In the genomic region with DNA sequence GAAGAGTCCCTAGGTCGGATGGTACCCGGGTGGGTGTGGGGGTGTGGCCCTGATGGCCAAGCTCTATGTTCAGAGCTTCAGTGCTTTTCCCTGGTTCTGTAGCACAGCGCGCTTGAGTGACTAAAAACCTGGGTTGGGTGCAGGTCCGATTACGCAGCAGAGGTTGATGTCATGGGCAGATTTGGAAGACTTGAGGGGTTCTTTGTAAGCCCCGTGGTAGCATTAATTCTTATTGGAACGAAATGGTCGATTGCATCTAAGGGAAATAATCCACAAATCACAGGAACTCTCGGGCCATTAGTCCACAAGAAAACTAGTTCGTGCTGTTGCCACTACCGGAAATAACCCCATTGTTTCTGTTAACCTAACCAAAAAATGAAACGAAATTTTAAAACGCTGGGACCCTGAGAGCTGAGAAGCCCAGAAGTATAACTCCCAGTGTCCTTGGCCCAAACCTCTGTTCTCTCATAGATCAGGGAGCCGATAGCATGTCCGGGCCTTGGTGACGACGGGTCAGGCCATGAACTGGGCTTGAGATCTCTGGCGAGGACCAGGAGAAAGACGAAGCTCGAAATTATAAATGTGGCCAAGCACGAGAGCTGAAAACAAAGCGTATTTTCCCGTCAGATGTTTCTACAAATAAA, we compare ENCODE assay signal across 12 cellular contexts. TPM values are rescaled to one million over a fixed set of nuclear protein-coding genes. Genes with fewer than 3 reads are reported as not detected.
DNase-seq lines count a peak whose midpoint lies in the region; ATAC-seq, FAIRE-seq and TF ChIP-seq lines count a peak whose summit lies in the region.
"Had no signal": no experiment of that assay in that cellular context is flagged by ENCODE, and none has a peak within 500 bp of the region (broad histone marks: within the 10 kb centered on the region; RNA-seq: fewer than 3 reads in every experiment).

No MANE protein-coding gene starts in this region.

- H3K36me3 ChIP-seq in CD4-positive, CD25-positive, alpha-beta regulatory T cell (ENCODE audit: control insufficient read depth, insufficient read depth, low read length) = no peaks in the 10 kb centered on the region
- H3K36me3 ChIP-seq in endothelial cell of umbilical vein (ENCODE audit: control insufficient read depth in 2 of 2, extremely low read depth in 1 of 2, insufficient read depth in 2 of 2, low read length in 2 of 2) (no peaks in the 10 kb centered on the region), rectal smooth muscle tissue (ENCODE audit: control insufficient read depth, insufficient read depth, low read length) (no peaks in the 10 kb centered on the region)
- H3K36me3 ChIP-seq: upper lobe of right lung had no signal

- ATAC-seq in CD4-positive, CD25-positive, alpha-beta regulatory T cell (ENCODE audit: low read depth in 2 of 2) = no peak
- no peak for ATAC-seq in HG03565 (IDR thresholded peaks at IDR 0.05; ENCODE audit: unreplicated experiment)
- ATAC-seq in stimulated activated effector memory CD8-positive, alpha-beta T cell treated with anti-CD3 and anti-CD28 coated beads, Interleukin-12 subunit alpha, Interleukin-12 subunit beta, amount 100 ng/mL, for 72 hours = no peak
- ATAC-seq: upper lobe of right lung had no signal

- peak; percentile 50 for TF ChIP-seq POLR2A in endothelial cell of umbilical vein (IDR thresholded peaks at IDR 0.05; ENCODE audit: low read depth, low read length)

- POLR2A ChIA-PET in endothelial cell of umbilical vein (lab: Charles Lee) = interaction anchor here (1.1 to 2.5 kb wide), 3 partner anchors 50 to 499 kb away, joined by 3 to 13 read pairs (median 5); no protein-coding TSS in a partner anchor

- H4K20me1 ChIP-seq in endothelial cell of umbilical vein (replicated peaks; ENCODE audit: control insufficient read depth, extremely low read depth, insufficient read depth, low read length) = no peaks in the 10 kb centered on the region

- no peak overlapping the region for H3K4me3 ChIP-seq in CD4-positive, CD25-positive, alpha-beta regulatory T cell (ENCODE audit: low read depth, low read length)
- H3K4me3 ChIP-seq in endothelial cell of umbilical vein (replicated peaks in 1 of 3; ENCODE audit: insufficient read depth in 1 of 3, low read depth in 1 of 3, low read length in 3 of 3) (peak overlapping the region; percentile 73 to 91 (median 86)), rectal smooth muscle tissue (ENCODE audit: low read length) (no peak overlapping the region)
- H3K4me3 ChIP-seq: upper lobe of right lung had no signal

- H3K27me3 Mint-ChIP-seq in CD4-positive, CD25-positive, alpha-beta regulatory T cell = peaks cover 88% of the 10 kb centered on the region
- peaks cover 62% of the 10 kb centered on the region for H3K27me3 Mint-ChIP-seq in IgD-negative memory B cell

- CTCF ChIA-PET in endothelial cell of umbilical vein (lab: Charles Lee) = interaction anchor here (0.9 to 9.3 kb wide), 11 partner anchors 9 to 515 kb away, joined by 3 to 338 read pairs (median 32); a partner anchor contains a TSS

- no peak overlapping the region for H3K27ac ChIP-seq in CD4-positive, CD25-positive, alpha-beta regulatory T cell (ENCODE audit: insufficient read depth, low read length, poor library complexity, severe bottlenecking)
- H3K27ac ChIP-seq in endothelial cell of umbilical vein (ENCODE audit: insufficient read depth, low read depth, low read length) = peak overlapping the region; percentile 73
- H3K27ac ChIP-seq in rectal smooth muscle tissue (ENCODE audit: low read depth, low read length) = peak overlapping the region; percentile 26
- H3K27ac ChIP-seq: upper lobe of right lung had no signal

- peak overlapping the region; percentile 66 for H3K9ac ChIP-seq in endothelial cell of umbilical vein (replicated peaks; ENCODE audit: extremely low read depth, insufficient read depth, low read length)
- H3K9ac ChIP-seq in rectal smooth muscle tissue (ENCODE audit: low read length) = no peak overlapping the region

- dilution Hi-C loops in endothelial cell of umbilical vein (cut with MboI; ENCODE audit: extremely low pct_ligation_motif_present, low sequenced_read_pairs) = loop anchor here (25.0 kb wide), 1 partner anchor 499 kb away; no protein-coding TSS in a partner anchor

- H3K4me1 ChIP-seq in CD4-positive, CD25-positive, alpha-beta regulatory T cell (ENCODE audit: control insufficient read depth, insufficient read depth, low read length, poor library complexity, severe bottlenecking) = peaks cover 28% of the 10 kb centered on the region
- H3K4me1 ChIP-seq in endothelial cell of umbilical vein (ENCODE audit: control insufficient read depth, extremely low read depth, insufficient read depth, low read length) (peaks cover 44% of the 10 kb centered on the region), rectal smooth muscle tissue (ENCODE audit: control insufficient read depth, insufficient read depth, low read length) (no peaks in the 10 kb centered on the region)

- no peak for TF ChIP-seq CTCF in endothelial cell of umbilical vein (IDR thresholded peaks at IDR 0.05; ENCODE audit: extremely low read depth in 1 of 2, insufficient read depth in 1 of 2, low read depth in 1 of 2, low read length in 2 of 2)

- peak overlapping the region in 2 of 3 donors; percentile 7 to 60 for H3K27ac Mint-ChIP-seq in CD4-positive, CD25-positive, alpha-beta regulatory T cell
- peak overlapping the region; percentile 20 to 88 (median 73) for H3K27ac Mint-ChIP-seq in IgD-negative memory B cell
- no peak overlapping the region for H3K27ac Mint-ChIP-seq in stimulated activated effector memory CD8-positive, alpha-beta T cell treated with anti-CD3 and anti-CD28 coated beads, Interleukin-12 subunit alpha, Interleukin-12 subunit beta, amount 100 ng/mL, for 72 hours

- BruUV-seq in endothelial cell of umbilical vein (replicated peaks; lab: Mats Ljungman, UMichigan) = TSS peak; percentile 29

- H3K9me3 Mint-ChIP-seq in CD4-positive, CD25-positive, alpha-beta regulatory T cell = peaks cover 0 to 27% (median 5%) of the 10 kb centered on the region in 7 donors
- H3K9me3 Mint-ChIP-seq in IgD-negative memory B cell = peaks cover 0 to 14% (median 5%) of the 10 kb centered on the region in 3 donors
- H3K9me3 Mint-ChIP-seq in stimulated activated effector memory CD8-positive, alpha-beta T cell treated with anti-CD3 and anti-CD28 coated beads, Interleukin-12 subunit alpha, Interleukin-12 subunit beta, amount 100 ng/mL, for 72 hours = no peaks in the 10 kb centered on the region

- DNase-seq in CD4-positive, CD25-positive, alpha-beta regulatory T cell = no peak
- DNase-seq in endothelial cell of umbilical vein (ENCODE audit: low read depth, low spot score) = peak; percentile 75
- no peak for DNase-seq in GM19239 (ENCODE audit: insufficient read length, low spot score)
- no peak for DNase-seq in stimulated activated effector memory CD8-positive, alpha-beta T cell treated with anti-CD3 and anti-CD28 coated beads, Interleukin-12 subunit alpha, Interleukin-12 subunit beta, amount 100 ng/mL, for 72 hours (ENCODE audit: low spot score in 2 of 2)
- no peak for DNase-seq in activated effector memory CD4-positive, alpha-beta T cell treated with Interleukin-2 at 50 U/mL for 16 hours
- DNase-seq: activated CD4-positive, CD25-positive, alpha-beta regulatory T cell; activated naive CD4-positive, alpha-beta T cell treated with anti-CD3 and anti-CD28 coated beads, Interleukin-2, amount 50 U/mL, for 16 hours; effector memory CD4-positive, alpha-beta T cell; upper lobe of right lung had no signal

- H3K4me2 ChIP-seq in endothelial cell of umbilical vein (ENCODE audit: insufficient read depth, low read length) = peak overlapping the region; percentile 99

- peak overlapping the region in 3 of 4 donors; percentile 44 to 52 (median 52) for H3K4me3 Mint-ChIP-seq in CD4-positive, CD25-positive, alpha-beta regulatory T cell
- H3K4me3 Mint-ChIP-seq in IgD-negative memory B cell = peak overlapping the region; percentile 17 to 87 (median 48)
- H3K4me3 Mint-ChIP-seq in stimulated activated effector memory CD8-positive, alpha-beta T cell treated with anti-CD3 and anti-CD28 coated beads, Interleukin-12 subunit alpha, Interleukin-12 subunit beta, amount 100 ng/mL, for 72 hours = no peak overlapping the region

- FAIRE-seq in endothelial cell of umbilical vein (lab: Jason Lieb, UNC) (peak; percentile 81), GM19239 (lab: Jason Lieb, UNC) (no peak)

- no peaks in the 10 kb centered on the region for H3K9me1 ChIP-seq in endothelial cell of umbilical vein (replicated peaks; ENCODE audit: control insufficient read depth, extremely low read depth, insufficient read depth, low read length)

- peaks cover 66% of the 10 kb centered on the region for H3K79me2 ChIP-seq in endothelial cell of umbilical vein (ENCODE audit: control insufficient read depth, insufficient read depth, low read length)

- peaks cover 0 to 37% (median 20%) of the 10 kb centered on the region in 4 donors for H3K4me1 Mint-ChIP-seq in CD4-positive, CD25-positive, alpha-beta regulatory T cell
- H3K4me1 Mint-ChIP-seq in IgD-negative memory B cell = peaks cover 18 to 19% (median 18%) of the 10 kb centered on the region in 3 donors
- peaks cover 24% of the 10 kb centered on the region for H3K4me1 Mint-ChIP-seq in stimulated activated effector memory CD8-positive, alpha-beta T cell treated with anti-CD3 and anti-CD28 coated beads, Interleukin-12 subunit alpha, Interleukin-12 subunit beta, amount 100 ng/mL, for 72 hours

- H3K27me3 ChIP-seq in CD4-positive, CD25-positive, alpha-beta regulatory T cell (ENCODE audit: control insufficient read depth, insufficient read depth, low read length) = peaks cover 65% of the 10 kb centered on the region
- no peaks in the 10 kb centered on the region for H3K27me3 ChIP-seq in endothelial cell of umbilical vein (ENCODE audit: control insufficient read depth in 2 of 2, insufficient read depth in 2 of 2, low read length in 2 of 2)
- H3K27me3 ChIP-seq in rectal smooth muscle tissue (ENCODE audit: control insufficient read depth, insufficient read depth, low read length) = peaks cover 4% of the 10 kb centered on the region

- H3K36me3 Mint-ChIP-seq in CD4-positive, CD25-positive, alpha-beta regulatory T cell = peaks cover 4% of the 10 kb centered on the region
- H3K36me3 Mint-ChIP-seq in IgD-negative memory B cell = peaks cover 4% of the 10 kb centered on the region
- peaks cover 9% of the 10 kb centered on the region for H3K36me3 Mint-ChIP-seq in stimulated activated effector memory CD8-positive, alpha-beta T cell treated with anti-CD3 and anti-CD28 coated beads, Interleukin-12 subunit alpha, Interleukin-12 subunit beta, amount 100 ng/mL, for 72 hours

- peaks cover 6 to 20% of the 10 kb centered on the region in 2 experiments for H3K9me3 ChIP-seq in CD4-positive, CD25-positive, alpha-beta regulatory T cell (ENCODE audit: control insufficient read depth in 2 of 2, low read length in 2 of 2)
- no peaks in the 10 kb centered on the region for H3K9me3 ChIP-seq in endothelial cell of umbilical vein (replicated peaks; ENCODE audit: control insufficient read depth, insufficient read depth, low read length)
- H3K9me3 ChIP-seq: upper lobe of right lung had no signal

- intact Hi-C loops in endothelial cell of umbilical vein (cut with micrococcal nuclease) = loop anchor here (1.0 kb wide), 2 partner anchors 9 to 281 kb away; a partner anchor contains a TSS

- H2AFZ ChIP-seq in endothelial cell of umbilical vein (ENCODE audit: low read depth, low read length) = peak overlapping the region; percentile 52

RNA-seq across cellular contexts. Expression of a gene that starts 9.1 kb away (rescaled TPM):
- total RNA-seq in CD4-positive, CD25-positive, alpha-beta regulatory T cell = not detected
- not detected for polyA plus RNA-seq in CD4-positive, CD25-positive, alpha-beta regulatory T cell
- not detected for polyA plus RNA-seq in IgD-negative memory B cell
- 14.9 and 15.6 TPM in 2 replicates for total RNA-seq in endothelial cell of umbilical vein
- polyA plus RNA-seq in endothelial cell of umbilical vein = 6.4 and 7.2 TPM in 2 replicates
- polyA plus RNA-seq in endothelial cell of umbilical vein (2011; cell fraction: cytosol; rRNA removed) = 7.9 and 8.0 TPM in 2 replicates
- polyA plus RNA-seq in endothelial cell of umbilical vein (2011; cell fraction: nucleus; rRNA removed) = 5.3 and 7.6 TPM in 2 replicates
- polyA plus RNA-seq in endothelial cell of umbilical vein (2012) = 13.0 and 15.6 TPM in 2 replicates
- polyA minus RNA-seq in endothelial cell of umbilical vein = 3.2 and 4.6 TPM in 2 replicates
- polyA minus RNA-seq in endothelial cell of umbilical vein (2011; cell fraction: cytosol; rRNA and poly(A)+ RNA removed) = not detected
- 2.6 and 3.6 TPM in 2 replicates for polyA minus RNA-seq in endothelial cell of umbilical vein (2011; cell fraction: nucleus; rRNA and poly(A)+ RNA removed)

RNA-seq across cellular contexts. Expression of a gene that starts 12.7 kb away (rescaled TPM):
- total RNA-seq in CD4-positive, CD25-positive, alpha-beta regulatory T cell = not detected
- not detected for polyA plus RNA-seq in CD4-positive, CD25-positive, alpha-beta regulatory T cell
- polyA plus RNA-seq in IgD-negative memory B cell (not detected), endothelial cell of umbilical vein (7.6 TPM in 2 replicates)
- total RNA-seq in endothelial cell of umbilical vein = 11.5 and 13.7 TPM in 2 replicates
- 1.2 and 2.2 TPM in 2 replicates for polyA plus RNA-seq in endothelial cell of umbilical vein (2011; cell fraction: cytosol; rRNA removed)
- polyA plus RNA-seq in endothelial cell of umbilical vein (2011; cell fraction: nucleus; rRNA removed) = 58.7 and 63.3 TPM in 2 replicates
- 4.0 and 6.6 TPM in 2 replicates for polyA plus RNA-seq in endothelial cell of umbilical vein (2012)
- 2.7 and 2.9 TPM in 2 replicates for polyA minus RNA-seq in endothelial cell of umbilical vein
- polyA minus RNA-seq in endothelial cell of umbilical vein (2011; cell fraction: cytosol; rRNA and poly(A)+ RNA removed) = not detected
- 10.7 and 10.8 TPM in 2 replicates for polyA minus RNA-seq in endothelial cell of umbilical vein (2011; cell fraction: nucleus; rRNA and poly(A)+ RNA removed)

RNA-seq across cellular contexts. Expression of a gene that starts 16.1 kb away (rescaled TPM):
- not detected for total RNA-seq in CD4-positive, CD25-positive, alpha-beta regulatory T cell
- polyA plus RNA-seq in CD4-positive, CD25-positive, alpha-beta regulatory T cell = not detected
- polyA plus RNA-seq in IgD-negative memory B cell = not detected
- 3.5 and 3.9 TPM in 2 replicates for total RNA-seq in endothelial cell of umbilical vein
- polyA plus RNA-seq in endothelial cell of umbilical vein = 1.9 and 2.3 TPM in 2 replicates
- polyA plus RNA-seq in endothelial cell of umbilical vein (2011; cell fraction: cytosol; rRNA removed) = 1.2 and 1.9 TPM in 2 replicates
- 1.0 and 1.2 TPM in 2 replicates for polyA plus RNA-seq in endothelial cell of umbilical vein (2011; cell fraction: nucleus; rRNA removed)
- 3.6 and 4.5 TPM in 2 replicates for polyA plus RNA-seq in endothelial cell of umbilical vein (2012)
- 0.40 and 0.46 TPM in 2 replicates for polyA minus RNA-seq in endothelial cell of umbilical vein
- polyA minus RNA-seq in endothelial cell of umbilical vein (2011; cell fraction: cytosol; rRNA and poly(A)+ RNA removed) = 2.0 TPM
- 0.53 and 1.4 TPM in 2 replicates for polyA minus RNA-seq in endothelial cell of umbilical vein (2011; cell fraction: nucleus; rRNA and poly(A)+ RNA removed)

RNA-seq across cellular contexts. Expression of a gene that starts 18.5 kb away (rescaled TPM):
- total RNA-seq in CD4-positive, CD25-positive, alpha-beta regulatory T cell = not detected
- polyA plus RNA-seq in CD4-positive, CD25-positive, alpha-beta regulatory T cell = not detected
- polyA plus RNA-seq in IgD-negative memory B cell = not detected
- 15.3 and 20.9 TPM in 2 replicates for total RNA-seq in endothelial cell of umbilical vein
- polyA plus RNA-seq in endothelial cell of umbilical vein = 2.9 and 3.3 TPM in 2 replicates
- polyA plus RNA-seq in endothelial cell of umbilical vein (2011; cell fraction: cytosol; rRNA removed) = 1.6 and 2.2 TPM in 2 replicates
- polyA plus RNA-seq in endothelial cell of umbilical vein (2011; cell fraction: nucleus; rRNA removed) = 11.1 and 12.3 TPM in 2 replicates
- 4.4 and 6.2 TPM in 2 replicates for polyA plus RNA-seq in endothelial cell of umbilical vein (2012)
- polyA minus RNA-seq in endothelial cell of umbilical vein = 4.1 and 7.1 TPM in 2 replicates
- polyA minus RNA-seq in endothelial cell of umbilical vein (2011; cell fraction: cytosol; rRNA and poly(A)+ RNA removed) = not detected
- 17.5 and 23.8 TPM in 2 replicates for polyA minus RNA-seq in endothelial cell of umbilical vein (2011; cell fraction: nucleus; rRNA and poly(A)+ RNA removed)

RNA-seq across cellular contexts. Expression of a gene that starts 22.1 kb away (rescaled TPM):
- not detected for total RNA-seq in CD4-positive, CD25-positive, alpha-beta regulatory T cell
- polyA plus RNA-seq in CD4-positive, CD25-positive, alpha-beta regulatory T cell = not detected
- polyA plus RNA-seq in IgD-negative memory B cell (not detected), endothelial cell of umbilical vein (not detected in 2 replicates)
- total RNA-seq in endothelial cell of umbilical vein = not detected in 2 replicates
- not detected in 2 replicates for polyA plus RNA-seq in endothelial cell of umbilical vein (2011; cell fraction: cytosol; rRNA removed)
- not detected in 2 replicates for polyA plus RNA-seq in endothelial cell of umbilical vein (2011; cell fraction: nucleus; rRNA removed)
- polyA plus RNA-seq in endothelial cell of umbilical vein (2012) = not detected in 2 replicates
- polyA minus RNA-seq in endothelial cell of umbilical vein = not detected in 2 replicates
- not detected for polyA minus RNA-seq in endothelial cell of umbilical vein (2011; cell fraction: cytosol; rRNA and poly(A)+ RNA removed)
- not detected in 2 replicates for polyA minus RNA-seq in endothelial cell of umbilical vein (2011; cell fraction: nucleus; rRNA and poly(A)+ RNA removed)

Comparison
In these comparisons a context has a peak if more than half of its experiments do, and no peak if none do; other contexts are left out.
1. H3K4me3 ChIP-seq: peak in endothelial cell of umbilical vein (3 of 3); none in CD4-positive, CD25-positive, alpha-beta regulatory T cell (single experiment) and rectal smooth muscle tissue (single experiment).